In the genomic region with DNA sequence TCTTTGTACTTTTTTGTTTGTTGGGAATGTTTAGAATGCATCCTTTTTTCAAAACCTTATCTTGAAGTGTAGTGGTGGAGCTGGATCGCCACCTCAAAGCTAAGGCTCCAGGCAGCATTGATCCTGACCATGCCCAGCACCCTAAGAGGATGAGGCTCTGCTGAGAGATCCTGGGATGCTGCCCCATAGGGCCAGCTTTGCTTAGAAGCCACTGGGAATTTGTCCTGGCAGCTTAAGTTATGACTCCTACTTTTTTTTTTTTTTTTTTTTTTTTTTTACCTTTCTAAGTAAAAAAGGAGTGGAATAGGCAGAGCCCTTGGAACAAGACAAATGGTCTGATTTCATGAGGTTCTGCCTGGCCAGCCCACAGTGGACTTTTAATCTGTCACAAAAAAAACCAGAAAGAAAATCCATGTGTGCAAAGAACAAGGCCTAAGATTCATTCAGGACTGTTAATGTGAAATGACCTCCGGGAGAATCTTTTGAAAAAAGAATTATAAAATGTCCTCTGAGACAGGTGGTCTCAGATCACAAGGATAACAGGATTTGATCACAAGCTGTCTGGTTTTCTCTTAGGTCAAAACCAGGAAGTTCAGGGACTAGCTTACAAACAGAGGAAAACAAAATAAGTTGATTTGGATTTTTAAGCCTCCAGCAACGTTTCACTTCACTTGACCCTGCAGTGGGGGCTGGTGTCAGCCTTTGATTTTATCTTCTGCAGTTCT, we compare ENCODE assay signal across 8 cellular contexts. TPM values are rescaled to one million over a fixed set of nuclear protein-coding genes. Genes with fewer than 3 reads are reported as not detected.
DNase-seq lines count a peak whose midpoint lies in the region; ATAC-seq and TF ChIP-seq lines count a peak whose summit lies in the region.

No MANE protein-coding gene starts in this region.

- 35 to 43% methylated on average over 3 of the region's 3 CpGs for WGBS in esophagus, 2 donors
- WGBS in prostate gland = 43% methylated on average over 3 of the region's 3 CpGs

- peak overlapping the region; percentile 78 for H3K27ac ChIP-seq in PC-9
- H3K27ac ChIP-seq in esophagus (ENCODE audit: low read depth in 2 of 2, low read length in 1 of 2) = peak overlapping the region; percentile 91 to 92
- peak overlapping the region; percentile 57 to 60 for H3K27ac ChIP-seq in prostate gland

- H3K9me3 ChIP-seq in PC-9 (ENCODE audit: insufficient read depth, low read depth) (no peaks in the 10 kb centered on the region), esophagus (ENCODE audit: control insufficient read depth in 2 of 2, insufficient read depth in 1 of 2, low read depth in 1 of 2, low read length in 1 of 2) (no peaks in the 10 kb centered on the region), prostate gland (no peaks in the 10 kb centered on the region)

- CTCF ChIA-PET in PC-9 (lab: Charles Lee) = interaction anchor here (0.6 to 1.3 kb wide), 4 partner anchors 26 to 1781 kb away, joined by 3 to 13 read pairs (median 6); no protein-coding TSS in a partner anchor

- no peak for DNase-seq in GM06990 (ENCODE audit: extremely low read depth, insufficient read length)
- peak in 1 of 2 experiments; percentile 14 for DNase-seq in PC-9
- DNase-seq in prostate gland (ENCODE audit: low spot score) = no peak
- no peak for DNase-seq in sciatic nerve (ENCODE audit: low spot score)
- DNase-seq in left lobe of liver (ENCODE audit: low spot score) = no peak
- DNase-seq in HuH-7.5 (ENCODE audit: low spot score) = no peak
- no peak for DNase-seq in NCI-H345 (lab: John Stamatoyannopoulos, UW)

- BruUV-seq in PC-9 (replicated peaks; lab: Mats Ljungman, UMichigan) = no TSS peak

- peaks cover 36% of the 10 kb centered on the region for H3K4me1 ChIP-seq in PC-9 (replicated peaks; ENCODE audit: insufficient read depth)
- H3K4me1 ChIP-seq in esophagus (ENCODE audit: control insufficient read depth in 2 of 2, insufficient read depth in 2 of 2, low read length in 1 of 2) = peaks cover 2 to 3% of the 10 kb centered on the region in 2 donors
- H3K4me1 ChIP-seq in prostate gland (replicated peaks) = peaks cover 8% of the 10 kb centered on the region

- no peaks in the 10 kb centered on the region for H3K79me2 ChIP-seq in PC-9 (ENCODE audit: low read depth)

- peak overlapping the region; percentile 75 for H3K4me2 ChIP-seq in PC-9

- TF ChIP-seq POLR2A in prostate gland (IDR thresholded peaks at IDR 0.05) = no peak

- ATAC-seq in sciatic nerve (no peak), left lobe of liver (no peak)

- peak overlapping the region; percentile 1; the same call in 1 of the 2 replicates for H3K4me3 ChIP-seq in GM06990 (replicated peaks; ENCODE audit: low read depth, low read length)
- H3K4me3 ChIP-seq in PC-9 = peak overlapping the region; percentile 43
- H3K4me3 ChIP-seq in esophagus (ENCODE audit: low read depth in 1 of 2, low read length in 2 of 2) = no peak overlapping the region
- H3K4me3 ChIP-seq in prostate gland = no peak overlapping the region

- H3F3A ChIP-seq in PC-9 (ENCODE audit: insufficient read depth, low read depth) = peaks cover 39% of the 10 kb centered on the region

- H4K20me1 ChIP-seq in PC-9 (ENCODE audit: insufficient read depth) = no peaks in the 10 kb centered on the region

- H3K36me3 ChIP-seq in GM06990 (ENCODE audit: control insufficient read depth, insufficient read depth, low read length) (no peaks in the 10 kb centered on the region), PC-9 (ENCODE audit: low read depth) (no peaks in the 10 kb centered on the region), esophagus (ENCODE audit: control insufficient read depth in 2 of 2, insufficient read depth in 2 of 2, low read length in 1 of 2) (no peaks in the 10 kb centered on the region), prostate gland (no peaks in the 10 kb centered on the region)

- H3K27me3 ChIP-seq in GM06990 (replicated peaks; ENCODE audit: control insufficient read depth, insufficient read depth, low read length) = no peaks in the 10 kb centered on the region
- no peaks in the 10 kb centered on the region for H3K27me3 ChIP-seq in PC-9 (ENCODE audit: insufficient read depth, low read depth)
- no peaks in the 10 kb centered on the region for H3K27me3 ChIP-seq in esophagus (ENCODE audit: control insufficient read depth in 1 of 2, insufficient read depth in 2 of 2, low read length in 2 of 2)
- no peaks in the 10 kb centered on the region for H3K27me3 ChIP-seq in prostate gland (replicated peaks; ENCODE audit: insufficient read depth)

- peak overlapping the region; percentile 67; the same call in 1 of the 2 replicates for H2AFZ ChIP-seq in PC-9

- no peaks in the 10 kb centered on the region for H3K9me2 ChIP-seq in PC-9 (ENCODE audit: insufficient read depth)

- POLR2A ChIA-PET in PC-9 (lab: Charles Lee; ENCODE audit: unreplicated experiment) = interaction anchor here (0.6 to 1.0 kb wide), 6 partner anchors 11 to 1026 kb away, joined by 3 to 11 read pairs (median 3); a partner anchor contains a TSS

- no peak for TF ChIP-seq CTCF in GM06990 (IDR thresholded peaks at IDR 0.05; ENCODE audit: insufficient read depth, low read length, poor library complexity, severe bottlenecking)
- no peak for TF ChIP-seq CTCF in PC-9 (conservative IDR thresholded peaks at IDR 0.05)
- TF ChIP-seq CTCF in prostate gland (IDR thresholded peaks at IDR 0.05) = no peak

- intact Hi-C loops in PC-9 (cut with micrococcal nuclease; ENCODE audit: unreplicated experiment) = loop anchor here (2.0 to 5.0 kb wide), 3 partner anchors 25 to 85 kb away; a partner anchor contains a TSS
- intact Hi-C loops in prostate gland (cut with DNase I) = loop anchor here (2.0 to 5.0 kb wide), 2 partner anchors 25 to 56 kb away; a partner anchor contains a TSS
- intact Hi-C loops in sciatic nerve (cut with DNase I) = no loop called here

RNA-seq across cellular contexts. Expression of a gene that starts 26.0 kb away (rescaled TPM):
- total RNA-seq in PC-9 (2021) (45.4 and 55.2 TPM in 2 replicates), prostate gland (10 to 100 TPM; 31.4 to 39.1 TPM), sciatic nerve (97.0 TPM), left lobe of liver (30.0 TPM)
- polyA plus RNA-seq in esophagus = 10 to 100 TPM; 56.8 to 60.2 TPM

Comparison
In these comparisons a context has a peak if more than half of its experiments do, and no peak if none do; other contexts are left out.
1. H3K4me3 ChIP-seq: peak in GM06990 (single experiment) and PC-9 (single experiment); none in esophagus (0 of 2) and prostate gland (0 of 2).
2. Peak in every context shown above with its lines, with median percentiles within 50 percentile points of each other: H3K27ac ChIP-seq.